Comparison of ENCODE assay signal across 12 cellular contexts in the genomic region with DNA sequence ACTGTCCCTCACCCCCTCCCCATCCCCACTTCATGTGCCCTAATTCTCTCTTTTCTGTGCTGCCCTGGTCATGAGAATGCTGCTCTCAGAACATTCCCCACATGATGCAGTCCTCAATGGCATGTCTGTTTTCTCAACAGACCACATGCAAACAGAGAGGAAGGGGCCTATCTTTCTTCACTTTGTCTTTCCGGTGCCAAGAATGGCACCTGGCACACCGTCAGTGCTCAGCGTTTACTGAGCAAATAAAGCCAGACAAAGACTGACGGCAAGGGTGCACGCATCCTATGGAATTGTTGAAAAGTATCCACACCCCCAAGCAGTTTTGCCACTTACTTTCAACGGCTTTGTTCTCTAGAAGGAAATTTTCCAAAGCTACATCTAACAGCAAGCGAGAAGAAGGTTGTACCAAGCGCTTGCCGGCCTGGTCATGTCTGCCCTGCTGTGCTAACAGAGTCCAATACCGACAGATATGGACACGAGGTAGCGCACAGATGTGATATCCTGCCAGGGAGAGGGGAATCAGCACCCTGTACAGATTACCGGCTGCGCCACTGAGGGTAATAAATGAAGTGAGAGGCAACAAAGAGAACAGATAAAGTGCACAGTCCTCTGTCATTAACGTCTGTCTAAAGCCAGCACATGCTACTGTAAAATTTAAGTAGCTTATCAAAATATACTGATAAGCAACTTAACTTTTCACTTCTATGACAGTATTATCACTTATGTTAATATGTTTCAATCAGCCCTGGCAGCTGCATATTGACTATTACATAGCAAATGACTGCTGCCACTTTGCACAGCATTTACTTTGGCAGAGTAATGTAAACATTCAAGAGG.
A peak's percentile ranks its signal among the peaks of the same experiment; 100 is the strongest.
DNase-seq lines count a peak whose midpoint lies in the region; ATAC-seq and TF ChIP-seq lines count a peak whose summit lies in the region.
"Had no signal": no experiment of that assay in that cellular context is flagged by ENCODE, and none has a peak within 500 bp of the region (broad histone marks: within the 10 kb centered on the region; RNA-seq: fewer than 3 reads in every experiment).

No MANE protein-coding gene starts in this region.

- peak overlapping the region; percentile 63 for H3K27ac Mint-ChIP-seq in nephron progenitor cell
- H3K27ac Mint-ChIP-seq in HFFc6: no peak overlapping the region; the same call in 1 of the 2 replicates

- peak overlapping the region; percentile 82 for H3K27ac ChIP-seq in VCaP
- H3K27ac ChIP-seq: parathyroid adenoma had no signal

- ATAC-seq in HG03139 (IDR thresholded peaks at IDR 0.05; ENCODE audit: unreplicated experiment) (no peak), HG03469 (IDR thresholded peaks at IDR 0.05; ENCODE audit: unreplicated experiment) (no peak)
- ATAC-seq: HCT116, Panc1 had no signal

- peaks cover 44% of the 10 kb centered on the region for H3K9me3 Mint-ChIP-seq in nephron progenitor cell
- peaks cover 14% of the 10 kb centered on the region for H3K9me3 Mint-ChIP-seq in HFFc6

- H3K4me3 Mint-ChIP-seq in nephron progenitor cell (no peak overlapping the region), HFFc6 (no peak overlapping the region)

- H3K4me1 Mint-ChIP-seq in nephron progenitor cell (peaks cover 68% of the 10 kb centered on the region), HFFc6 (ENCODE audit: low read depth) (peaks cover 17% of the 10 kb centered on the region)

- no peak for TF ChIP-seq CTCF in VCaP (conservative IDR thresholded peaks at IDR 0.05)
- TF ChIP-seq CTCF in nephron progenitor cell (IDR thresholded peaks at IDR 0.05): no peak
- TF ChIP-seq CTCF in HFFc6 (IDR thresholded peaks at IDR 0.05): no peak

- H3K27me3 Mint-ChIP-seq in nephron progenitor cell (ENCODE audit: low read depth, poor library complexity): peaks cover 8% of the 10 kb centered on the region
- no peaks in the 10 kb centered on the region; the same call in 1 of the 2 replicates for H3K27me3 Mint-ChIP-seq in HFFc6 (ENCODE audit: insufficient read depth)

- H3K36me3 Mint-ChIP-seq in nephron progenitor cell (ENCODE audit: low read depth) (peaks cover 49% of the 10 kb centered on the region), HFFc6 (ENCODE audit: low read depth) (peaks cover 34% of the 10 kb centered on the region)

- DNase-seq in DMS53 treated with DMSO at 0.1 percent for 48 hours (lab: John Stamatoyannopoulos, UW; ENCODE audit: unreplicated experiment) (peak; percentile 92), NCI-H2029 (lab: John Stamatoyannopoulos, UW) (peak; percentile 89), nephron progenitor cell (no peak), HFFc6 (no peak), hypothalamus (lab: John Stamatoyannopoulos, UW) (no peak)
- DNase-seq: activated naive CD4-positive, alpha-beta T cell treated with anti-CD3 and anti-CD28 coated beads, Interleukin-2, amount 50 U/mL, for 16 hours had no signal

Comparison
In these comparisons a context has a peak if more than half of its experiments do, and no peak if none do; other contexts are left out.
1. DNase-seq: peak in DMS53 treated with DMSO at 0.1 percent for 48 hours (single experiment) and NCI-H2029 (single experiment); none in nephron progenitor cell (single experiment), HFFc6 (single experiment) and hypothalamus (0 of 51).